Comparison of ENCODE assay signal across 15 cellular contexts in the genomic region with DNA sequence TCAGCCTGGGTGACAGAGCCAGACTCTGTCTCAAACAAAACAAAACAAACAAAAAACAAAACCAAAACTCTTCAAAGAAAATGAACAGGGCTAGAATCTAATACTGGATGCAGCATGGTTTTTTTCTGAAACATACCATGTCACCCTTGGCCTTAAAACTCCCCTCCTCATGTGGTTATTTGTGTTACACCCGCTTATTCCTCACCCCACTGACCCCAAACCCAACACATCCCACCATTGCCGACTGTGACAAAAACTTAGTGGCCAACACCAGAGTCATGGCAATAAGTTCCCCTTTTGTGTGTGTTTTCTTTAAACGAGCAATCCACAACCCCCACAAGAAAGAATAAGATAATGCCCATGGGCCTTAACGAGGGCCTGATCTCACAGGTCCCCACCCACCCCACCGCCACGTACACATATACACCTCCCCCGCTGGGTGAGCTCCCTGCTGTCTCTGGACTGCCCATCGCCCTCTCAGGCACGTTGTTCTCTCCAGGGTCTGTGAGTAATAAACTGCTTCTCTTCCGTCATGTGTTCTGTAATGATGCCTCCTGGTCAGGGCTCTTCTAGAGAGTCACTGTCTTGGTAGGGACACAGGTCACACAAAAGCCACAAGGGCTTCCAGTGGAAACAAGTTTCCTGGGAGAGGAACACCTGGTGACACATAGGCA. TPM values are rescaled to one million over a fixed set of nuclear protein-coding genes. Genes with fewer than 3 reads are reported as not detected.
"Had no signal": no experiment of that assay in that cellular context is flagged by ENCODE, and none has a peak within 500 bp of the region (broad histone marks: within the 10 kb centered on the region; RNA-seq: fewer than 3 reads in every experiment).

No MANE protein-coding gene starts in this region.

- H3K4me1 Mint-ChIP-seq: activated T-helper 17 cell treated with anti-CD3 and anti-CD28 coated beads, Interleukin-2, amount 50 U/mL, for 72 hours; neural crest cell had no signal

- H3K4me1 ChIP-seq: pancreas had no signal

- H3K4me3 ChIP-seq: coronary artery, heart left ventricle, pancreas, tibial artery had no signal

- H3K27ac Mint-ChIP-seq: activated naive CD4-positive, alpha-beta T cell treated with anti-CD3 and anti-CD28 coated beads for 36 hours; activated T-helper 17 cell treated with anti-CD3 and anti-CD28 coated beads, Interleukin-2, amount 50 U/mL, for 72 hours had no signal

- H3K4me3 Mint-ChIP-seq: activated naive CD4-positive, alpha-beta T cell treated with anti-CD3 and anti-CD28 coated beads for 36 hours; activated T-helper 17 cell treated with anti-CD3 and anti-CD28 coated beads, Interleukin-2, amount 50 U/mL, for 72 hours; neural crest cell had no signal

- H3K27me3 ChIP-seq: heart left ventricle, pancreas, tibial artery had no signal

- ATAC-seq: activated T-helper 17 cell treated with anti-CD3 and anti-CD28 coated beads, Interleukin-2, amount 50 U/mL, for 72 hours; heart left ventricle; left lobe of liver had no signal

- H3K9me3 ChIP-seq: pancreas, tibial artery had no signal

- H3K36me3 ChIP-seq: heart left ventricle, pancreas, tibial artery had no signal

- DNase-seq: activated CD4-positive, alpha-beta T cell treated with anti-CD3 and anti-CD28 coated beads, Interleukin-2, amount 50 U/mL, for 1 hour; activated CD4-positive, CD25-positive, alpha-beta regulatory T cell; activated naive CD4-positive, alpha-beta T cell treated with anti-CD3 and anti-CD28 coated beads for 36 hours; activated T-cell treated with anti-CD3 and anti-CD28 coated beads for 4 hours; caudate nucleus; effector memory CD4-positive, alpha-beta T cell; heart left ventricle; mesendoderm; retina had no signal

- H3K27ac ChIP-seq: coronary artery, heart left ventricle, pancreas, tibial artery had no signal

RNA-seq across cellular contexts. Expression of a gene that starts 33.9 kb away (rescaled TPM):
- total RNA-seq: activated T-helper 17 cell treated with anti-CD3 and anti-CD28 coated beads, Interleukin-2, amount 50 U/mL, for 72 hours had no signal
